In genomic region chr11:18013790-18014507, GRCh38 we compare ENCODE assay signal across 8 cellular contexts. TPM values are rescaled to one million over a fixed set of nuclear protein-coding genes. Genes with fewer than 3 reads are reported as not detected.
DNase-seq lines count a peak whose midpoint lies in the region; ATAC-seq and TF ChIP-seq lines count a peak whose summit lies in the region.

No MANE protein-coding gene starts in this region.

- no peaks in the 10 kb centered on the region for H3K27me3 ChIP-seq in right cardiac atrium (ENCODE audit: control insufficient read depth, insufficient read depth)

- H3K4me3 ChIP-seq in WI38 (ENCODE audit: low read depth, low read length) (peak overlapping the region; percentile 87), right cardiac atrium (ENCODE audit: low read length) (peak overlapping the region; percentile 81), skin epidermis (peak overlapping the region; percentile 68 to 90 (median 79))

- no peak for TF ChIP-seq CTCF in WI38 (IDR thresholded peaks at IDR 0.05; ENCODE audit: low read depth, low read length)

- WGBS in right cardiac atrium = 16% methylated on average over 11 of the region's 11 CpGs

- peaks cover 2% of the 10 kb centered on the region for H3K4me1 ChIP-seq in right cardiac atrium (ENCODE audit: control insufficient read depth, insufficient read depth, low read length)

- peak; percentile 2 to 21 for DNase-seq in stimulated activated CD4-positive, alpha-beta T cell treated with anti-CD3 and anti-CD28 coated beads, Interleukin-2, amount 100 ng/mL, for 24 hours
- DNase-seq in stimulated activated CD4-positive, alpha-beta T cell treated with anti-CD3 and anti-CD28 coated beads, Interleukin-2, amount 100 ng/mL, for 48 hours = no peak
- DNase-seq in right cardiac atrium = no peak

- intact Hi-C loops in right cardiac atrium (cut with DNase I) = loop anchor here in 1 of 4 donors (10.0 kb wide), 1 partner anchor 91 kb away; the partner anchor contains the start of gene SAAL1

- H3K27ac ChIP-seq in right cardiac atrium (ENCODE audit: low read length) = no peak overlapping the region
- peak overlapping the region in 20 of 21 experiments; percentile 60 to 94 (median 86) for H3K27ac ChIP-seq in skin epidermis

- ATAC-seq in right cardiac atrium = no peak
- ATAC-seq in GM18520 (IDR thresholded peaks at IDR 0.05; ENCODE audit: unreplicated experiment) = no peak
- ATAC-seq in HG03571 (IDR thresholded peaks at IDR 0.05; ENCODE audit: unreplicated experiment) = no peak
- ATAC-seq in GM18517 (IDR thresholded peaks at IDR 0.05; ENCODE audit: unreplicated experiment) = no peak

- no peaks in the 10 kb centered on the region for H3K9me3 ChIP-seq in right cardiac atrium (ENCODE audit: control insufficient read depth, low read length)

RNA-seq across cellular contexts. Expression of gene SERGEF, which starts 1.1 kb away (rescaled TPM):
- 10 to 100 TPM; 30.8 to 41.0 (median 31.3) TPM for total RNA-seq in right cardiac atrium
- polyA plus RNA-seq in right cardiac atrium = 44.7 TPM

RNA-seq across cellular contexts. Expression of gene TPH1, which starts 32.1 kb away (rescaled TPM):
- under 1 TPM; 0.15 to 0.31 (median 0.25) TPM for total RNA-seq in right cardiac atrium
- polyA plus RNA-seq in right cardiac atrium = 0.11 TPM

Comparison
In these comparisons a context has a peak if more than half of its experiments do, and no peak if none do; other contexts are left out.
1. DNase-seq: peak in stimulated activated CD4-positive, alpha-beta T cell treated with anti-CD3 and anti-CD28 coated beads, Interleukin-2, amount 100 ng/mL, for 24 hours (2 of 2); none in stimulated activated CD4-positive, alpha-beta T cell treated with anti-CD3 and anti-CD28 coated beads, Interleukin-2, amount 100 ng/mL, for 48 hours (0 of 2) and right cardiac atrium (0 of 3).
2. Peak in every context shown above with its lines, with median percentiles within 50 percentile points of each other: H3K4me3 ChIP-seq.